ENCODE assay signal across 13 cellular contexts in genomic region chr2:197556456-197556855, GRCh38. TPM values are rescaled to one million over a fixed set of nuclear protein-coding genes. Genes with fewer than 3 reads are reported as not detected.
DNase-seq lines count a peak whose midpoint lies in the region; ATAC-seq, FAIRE-seq and TF ChIP-seq lines count a peak whose summit lies in the region.
"Had no signal": no experiment of that assay in that cellular context is flagged by ENCODE, and none has a peak within 500 bp of the region (broad histone marks: within the 10 kb centered on the region; RNA-seq: fewer than 3 reads in every experiment).

No MANE protein-coding gene starts in this region.

- H3K4me2 ChIP-seq in H9 (ENCODE audit: insufficient read depth, insufficient read length, low read length), result no peak overlapping the region
- H3K4me2 ChIP-seq in astrocyte (ENCODE audit: low read length), result no peak overlapping the region

- no peak overlapping the region for H3K4ac ChIP-seq in H9 (ENCODE audit: low read depth, low read length)

- no peak for FAIRE-seq in astrocyte (lab: Jason Lieb, UNC)
- FAIRE-seq: bronchial epithelial cell had no signal

- TF ChIP-seq CTCF in H9 (conservative IDR thresholded peaks at IDR 0.05) (no peak), astrocyte (IDR thresholded peaks at IDR 0.05; ENCODE audit: insufficient read depth, low read depth, low read length) (no peak), lower lobe of right lung (IDR thresholded peaks at IDR 0.05) (no peak)

- H4K20me1 ChIP-seq in H9 (ENCODE audit: control insufficient read depth, insufficient read depth, insufficient read length) (no peaks in the 10 kb centered on the region), astrocyte (ENCODE audit: insufficient read depth, low read length) (no peaks in the 10 kb centered on the region)

- H2BK120ac ChIP-seq in H9 (ENCODE audit: low read depth, low read length, poor library complexity, severe bottlenecking), result no peak overlapping the region

- H2BK15ac ChIP-seq in H9 (ENCODE audit: low read depth, low read length), result no peak overlapping the region

- H3K4me3 Mint-ChIP-seq in H9, result no peak overlapping the region
- H3K4me3 Mint-ChIP-seq in astrocyte (ENCODE audit: unreplicated experiment), result no peak overlapping the region
- H3K4me3 Mint-ChIP-seq in activated T-helper 1 cell treated with anti-CD3 and anti-CD28 coated beads, Interleukin-12 subunit alpha, Interleukin-12 subunit beta, Interleukin-2, Interleukin-4 antibody, amounts not matched to agents 30 ng/mL and 10 ng/mL and 1 ng/mL, durations not matched to agents 14 hours and 24 hours and 36 hours, result no peak overlapping the region
- H3K4me3 Mint-ChIP-seq in activated CD4-positive, alpha-beta T cell treated with anti-CD3 and anti-CD28 coated beads, Interleukin-2, amount 10 ng/mL, durations not matched to agents 7 days and 5 days, result no peak overlapping the region
- H3K4me3 Mint-ChIP-seq: nephron had no signal

- H3K27ac ChIP-seq in H9 (ENCODE audit: insufficient read length, low read depth, low read length) (no peak overlapping the region), astrocyte (ENCODE audit: low read depth, low read length) (no peak overlapping the region), lower lobe of right lung (no peak overlapping the region)

- H3K27ac Mint-ChIP-seq in H9, result peak overlapping the region in 2 of 3 experiments; percentile 9 to 79; a peak in 3 of 7 replicates
- H3K27ac Mint-ChIP-seq in astrocyte (ENCODE audit: unreplicated experiment), result peak overlapping the region; percentile 31
- no peak overlapping the region for H3K27ac Mint-ChIP-seq in activated T-helper 1 cell treated with anti-CD3 and anti-CD28 coated beads, Interleukin-12 subunit alpha, Interleukin-12 subunit beta, Interleukin-2, Interleukin-4 antibody, amounts not matched to agents 30 ng/mL and 10 ng/mL and 1 ng/mL, durations not matched to agents 14 hours and 24 hours and 36 hours
- no peak overlapping the region for H3K27ac Mint-ChIP-seq in activated CD4-positive, alpha-beta T cell treated with anti-CD3 and anti-CD28 coated beads, Interleukin-2, amount 10 ng/mL, durations not matched to agents 7 days and 5 days
- H3K27ac Mint-ChIP-seq: nephron had no signal

- H4K5ac ChIP-seq in H9 (ENCODE audit: insufficient read length, low read depth, low read length), result no peak overlapping the region

- H2AK5ac ChIP-seq in H9 (ENCODE audit: insufficient read length, low read length), result no peak overlapping the region

- H3K27me3 Mint-ChIP-seq in H9 (ENCODE audit: low read depth) (no peaks in the 10 kb centered on the region), astrocyte (ENCODE audit: low read depth, unreplicated experiment) (no peaks in the 10 kb centered on the region)
- H3K27me3 Mint-ChIP-seq in activated T-helper 1 cell treated with anti-CD3 and anti-CD28 coated beads, Interleukin-12 subunit alpha, Interleukin-12 subunit beta, Interleukin-2, Interleukin-4 antibody, amounts not matched to agents 30 ng/mL and 10 ng/mL and 1 ng/mL, durations not matched to agents 14 hours and 24 hours and 36 hours (ENCODE audit: insufficient read depth), result no peaks in the 10 kb centered on the region
- H3K27me3 Mint-ChIP-seq in activated CD4-positive, alpha-beta T cell treated with anti-CD3 and anti-CD28 coated beads, Interleukin-2, amount 10 ng/mL, durations not matched to agents 7 days and 5 days, result no peaks in the 10 kb centered on the region

- H3K79me2 ChIP-seq in H9 (ENCODE audit: insufficient read depth, low read length) (no peaks in the 10 kb centered on the region), astrocyte (ENCODE audit: insufficient read depth, low read length) (no peaks in the 10 kb centered on the region)

- no peaks in the 10 kb centered on the region for H3K23me2 ChIP-seq in H9 (ENCODE audit: insufficient read length, low read depth, low read length, poor library complexity, severe bottlenecking)

- no peak overlapping the region for H2AFZ ChIP-seq in H9 (ENCODE audit: low read length)
- no peak overlapping the region for H2AFZ ChIP-seq in astrocyte (ENCODE audit: low read depth, low read length)

- H3T11ph ChIP-seq in H9 (ENCODE audit: low read length), result no peak overlapping the region

- H3K36me3 ChIP-seq in astrocyte (ENCODE audit: insufficient read depth, low read length) (peaks cover 24% of the 10 kb centered on the region), lower lobe of right lung (peaks cover 45% of the 10 kb centered on the region)

- CTCF ChIA-PET in activated CD4-positive, alpha-beta T cell treated with anti-CD3 and anti-CD28 coated beads, Interleukin-2, amount 10 ng/mL, durations not matched to agents 7 days and 5 days (lab: Charles Lee), result no interaction called here

- POLR2A ChIA-PET in activated CD4-positive, alpha-beta T cell treated with anti-CD3 and anti-CD28 coated beads, Interleukin-2, amount 10 ng/mL, durations not matched to agents 7 days and 5 days (lab: Charles Lee), result no interaction called here

- H3K36me3 Mint-ChIP-seq in H9 (ENCODE audit: insufficient read depth in 1 of 3, low read depth in 3 of 3), result peaks cover 9 to 37% (median 13%) of the 10 kb centered on the region in 3 experiments
- peaks cover 6% of the 10 kb centered on the region for H3K36me3 Mint-ChIP-seq in astrocyte (ENCODE audit: low read depth, unreplicated experiment)
- peaks cover 14% of the 10 kb centered on the region for H3K36me3 Mint-ChIP-seq in activated T-helper 1 cell treated with anti-CD3 and anti-CD28 coated beads, Interleukin-12 subunit alpha, Interleukin-12 subunit beta, Interleukin-2, Interleukin-4 antibody, amounts not matched to agents 30 ng/mL and 10 ng/mL and 1 ng/mL, durations not matched to agents 14 hours and 24 hours and 36 hours (ENCODE audit: low read depth)
- peaks cover 36% of the 10 kb centered on the region for H3K36me3 Mint-ChIP-seq in activated CD4-positive, alpha-beta T cell treated with anti-CD3 and anti-CD28 coated beads, Interleukin-2, amount 10 ng/mL, durations not matched to agents 7 days and 5 days (ENCODE audit: low read depth)

- intact Hi-C loops in lower lobe of right lung (cut with DNase I), result no loop called here
- intact Hi-C loops in activated T-helper 1 cell treated with anti-CD3 and anti-CD28 coated beads, Interleukin-12 subunit alpha, Interleukin-12 subunit beta, Interleukin-2, Interleukin-4 antibody, amounts not matched to agents 30 ng/mL and 10 ng/mL and 1 ng/mL, durations not matched to agents 14 hours and 24 hours and 36 hours (cut with micrococcal nuclease), result no loop called here

- H4K91ac ChIP-seq in H9 (ENCODE audit: insufficient read length, low read depth, low read length), result no peak overlapping the region

- H3K4me1 ChIP-seq in H9 (ENCODE audit: insufficient read depth, low read length) (no peaks in the 10 kb centered on the region), astrocyte (ENCODE audit: insufficient read depth, low read length) (no peaks in the 10 kb centered on the region), lower lobe of right lung (peaks cover 11% of the 10 kb centered on the region)

- H3K79me1 ChIP-seq in H9 (ENCODE audit: insufficient read depth, low read depth, low read length, poor library complexity, severe bottlenecking), result no peaks in the 10 kb centered on the region

- H3K9me3 Mint-ChIP-seq in H9 (no peaks in the 10 kb centered on the region), astrocyte (ENCODE audit: unreplicated experiment) (no peaks in the 10 kb centered on the region)
- no peaks in the 10 kb centered on the region for H3K9me3 Mint-ChIP-seq in activated T-helper 1 cell treated with anti-CD3 and anti-CD28 coated beads, Interleukin-12 subunit alpha, Interleukin-12 subunit beta, Interleukin-2, Interleukin-4 antibody, amounts not matched to agents 30 ng/mL and 10 ng/mL and 1 ng/mL, durations not matched to agents 14 hours and 24 hours and 36 hours
- H3K9me3 Mint-ChIP-seq in activated CD4-positive, alpha-beta T cell treated with anti-CD3 and anti-CD28 coated beads, Interleukin-2, amount 10 ng/mL, durations not matched to agents 7 days and 5 days, result peaks cover 2% of the 10 kb centered on the region
- H3K9me3 Mint-ChIP-seq: nephron had no signal

- no peak overlapping the region for H4K8ac ChIP-seq in H9 (replicated peaks; ENCODE audit: insufficient read length, low read depth, low read length)

- H3K23ac ChIP-seq in H9 (ENCODE audit: insufficient read length, low read depth, low read length), result no peak overlapping the region

- H3K27me3 ChIP-seq in H9 (ENCODE audit: insufficient read depth, low read length) (no peaks in the 10 kb centered on the region), astrocyte (ENCODE audit: insufficient read depth, low read length) (no peaks in the 10 kb centered on the region), lower lobe of right lung (ENCODE audit: low read depth) (no peaks in the 10 kb centered on the region)

- WGBS in H9 (ENCODE audit: extremely low coverage, insufficient read length, low lambda C conversion rate), result no CpG with 5 or more reads among the region's 1 CpG

- H2BK12ac ChIP-seq in H9 (ENCODE audit: insufficient read length, low read depth, low read length), result no peak overlapping the region

- no peak overlapping the region for H3K14ac ChIP-seq in H9 (ENCODE audit: insufficient read depth, low read length)

- no peak overlapping the region for H2BK5ac ChIP-seq in H9 (ENCODE audit: insufficient read length, low read length)

- H3K4me3 ChIP-seq in astrocyte (ENCODE audit: insufficient read depth, low read depth, low read length) (no peak overlapping the region), lower lobe of right lung (no peak overlapping the region)

- no peak overlapping the region for H2BK20ac ChIP-seq in H9 (ENCODE audit: low read depth, low read length, poor library complexity, severe bottlenecking)

- ATAC-seq in lower lobe of right lung, result peak; percentile 35 to 62

- H3K4me1 Mint-ChIP-seq in H9 (no peaks in the 10 kb centered on the region), astrocyte (ENCODE audit: low read depth, unreplicated experiment) (peaks cover 4% of the 10 kb centered on the region)
- no peaks in the 10 kb centered on the region for H3K4me1 Mint-ChIP-seq in activated T-helper 1 cell treated with anti-CD3 and anti-CD28 coated beads, Interleukin-12 subunit alpha, Interleukin-12 subunit beta, Interleukin-2, Interleukin-4 antibody, amounts not matched to agents 30 ng/mL and 10 ng/mL and 1 ng/mL, durations not matched to agents 14 hours and 24 hours and 36 hours (ENCODE audit: low read depth)
- H3K4me1 Mint-ChIP-seq in activated CD4-positive, alpha-beta T cell treated with anti-CD3 and anti-CD28 coated beads, Interleukin-2, amount 10 ng/mL, durations not matched to agents 7 days and 5 days, result no peaks in the 10 kb centered on the region
- H3K4me1 Mint-ChIP-seq: nephron had no signal

- no peaks in the 10 kb centered on the region for H3K9me3 ChIP-seq in H9 (ENCODE audit: control insufficient read depth, low read depth, low read length)
- H3K9me3 ChIP-seq in astrocyte (ENCODE audit: insufficient read depth, low read depth, low read length), result no peaks in the 10 kb centered on the region
- H3K9me3 ChIP-seq in lower lobe of right lung, result no peaks in the 10 kb centered on the region

- H3K9ac ChIP-seq in H9 (ENCODE audit: extremely low read depth, insufficient read length, low read length) (no peak overlapping the region), astrocyte (ENCODE audit: low read length) (no peak overlapping the region)

- H3K18ac ChIP-seq in H9 (ENCODE audit: insufficient read length, low read depth, low read length), result no peak overlapping the region

- no peak overlapping the region for H3K56ac ChIP-seq in H9 (ENCODE audit: insufficient read length, low read depth, low read length)

- DNase-seq in AG20443 (ENCODE audit: low spot score), result peak; percentile 23
- DNase-seq in H9, result no peak
- no peak for DNase-seq in astrocyte (ENCODE audit: low read depth)
- no peak for DNase-seq in lower lobe of right lung
- no peak for DNase-seq in SW 1271 (lab: John Stamatoyannopoulos, UW)
- DNase-seq in activated T-helper 1 cell treated with anti-CD3 and anti-CD28 coated beads, Interleukin-12 subunit alpha, Interleukin-12 subunit beta, Interleukin-2, Interleukin-4 antibody, amounts not matched to agents 30 ng/mL and 10 ng/mL and 1 ng/mL, durations not matched to agents 14 hours and 24 hours and 36 hours (ENCODE audit: low spot score), result no peak
- no peak for DNase-seq in activated CD4-positive, alpha-beta T cell treated with anti-CD3 and anti-CD28 coated beads, Interleukin-2, amount 10 ng/mL, durations not matched to agents 7 days and 5 days
- no peak for DNase-seq in A172 (ENCODE audit: low spot score)
- DNase-seq: activated CD4-positive, alpha-beta T cell treated with anti-CD3 and anti-CD28 coated beads, Interleukin-2, amount 50 U/mL, for 48 hours; NCI-H2171; stimulated activated CD4-positive, alpha-beta T cell treated with anti-CD3 and anti-CD28 coated beads, Interleukin-2, amount 100 ng/mL, for 24 hours had no signal

RNA-seq across cellular contexts. Expression of gene MOB4, which starts 40.6 kb away (rescaled TPM):
- total RNA-seq in H9 (2021) (54.0 and 57.6 TPM in 2 replicates), astrocyte (30.4 and 31.0 TPM in 2 replicates), lower lobe of right lung (21.3 TPM)
- total RNA-seq in activated T-helper 1 cell treated with anti-CD3 and anti-CD28 coated beads, Interleukin-12 subunit alpha, Interleukin-12 subunit beta, Interleukin-2, Interleukin-4 antibody, amounts not matched to agents 30 ng/mL and 10 ng/mL and 1 ng/mL, durations not matched to agents 14 hours and 24 hours and 36 hours, result 25.1 and 27.2 TPM in 2 replicates
- 10 to 100 TPM; 17.1 to 18.9 TPM for total RNA-seq in activated CD4-positive, alpha-beta T cell treated with anti-CD3 and anti-CD28 coated beads, Interleukin-2, amount 10 ng/mL, durations not matched to agents 7 days and 5 days
- total RNA-seq in A172 (2014; rRNA removed; shearing (Covaris generic)), result 94.3 and 96.9 TPM in 2 replicates

RNA-seq across cellular contexts. Expression of gene HSPE1, which starts 56.3 kb away (rescaled TPM):
- total RNA-seq in H9 (2021) (347 and 370 TPM in 2 replicates), astrocyte (114 and 139 TPM in 2 replicates), lower lobe of right lung (65.3 TPM)
- total RNA-seq in activated T-helper 1 cell treated with anti-CD3 and anti-CD28 coated beads, Interleukin-12 subunit alpha, Interleukin-12 subunit beta, Interleukin-2, Interleukin-4 antibody, amounts not matched to agents 30 ng/mL and 10 ng/mL and 1 ng/mL, durations not matched to agents 14 hours and 24 hours and 36 hours, result 325 and 343 TPM in 2 replicates
- total RNA-seq in activated CD4-positive, alpha-beta T cell treated with anti-CD3 and anti-CD28 coated beads, Interleukin-2, amount 10 ng/mL, durations not matched to agents 7 days and 5 days, result 10 to 100 TPM; 91.0 to 95.6 TPM
- total RNA-seq in A172 (2014; rRNA removed; shearing (Covaris generic)), result 375 and 548 TPM in 2 replicates

RNA-seq across cellular contexts. Expression of gene HSPD1, which starts 56.8 kb away (rescaled TPM):
- total RNA-seq in H9 (2021), result 844 and 846 TPM in 2 replicates
- 292 and 329 TPM in 2 replicates for total RNA-seq in astrocyte
- 150 TPM for total RNA-seq in lower lobe of right lung
- 811 and 821 TPM in 2 replicates for total RNA-seq in activated T-helper 1 cell treated with anti-CD3 and anti-CD28 coated beads, Interleukin-12 subunit alpha, Interleukin-12 subunit beta, Interleukin-2, Interleukin-4 antibody, amounts not matched to agents 30 ng/mL and 10 ng/mL and 1 ng/mL, durations not matched to agents 14 hours and 24 hours and 36 hours
- 100 to 1,000 TPM; 212 to 223 TPM for total RNA-seq in activated CD4-positive, alpha-beta T cell treated with anti-CD3 and anti-CD28 coated beads, Interleukin-2, amount 10 ng/mL, durations not matched to agents 7 days and 5 days
- total RNA-seq in A172 (2014; rRNA removed; shearing (Covaris generic)), result 545 and 708 TPM in 2 replicates

Comparison
In these comparisons a context has a peak if more than half of its experiments do, and no peak if none do; other contexts are left out.
1. H3K27ac Mint-ChIP-seq: peak in H9 (2 of 3) and astrocyte (single experiment); none in activated T-helper 1 cell treated with anti-CD3 and anti-CD28 coated beads, Interleukin-12 subunit alpha, Interleukin-12 subunit beta, Interleukin-2, Interleukin-4 antibody, amounts not matched to agents 30 ng/mL and 10 ng/mL and 1 ng/mL, durations not matched to agents 14 hours and 24 hours and 36 hours (single experiment) and activated CD4-positive, alpha-beta T cell treated with anti-CD3 and anti-CD28 coated beads, Interleukin-2, amount 10 ng/mL, durations not matched to agents 7 days and 5 days (single experiment).